Comparison of ENCODE assay signal across 32 cellular contexts in genomic region chr11:16015736-16016135, GRCh38.
"Had no signal": no experiment of that assay in that cellular context is flagged by ENCODE, and none has a peak within 500 bp of the region (broad histone marks: within the 10 kb centered on the region; RNA-seq: fewer than 3 reads in every experiment).

No MANE protein-coding gene starts in this region.

- FAIRE-seq: keratinocyte had no signal

- H3K79me2 ChIP-seq: hepatocyte had no signal

- H2AFZ ChIP-seq: hepatocyte, neural progenitor cell had no signal

- H3K4me1 ChIP-seq: gastroesophageal sphincter, stomach, suprapubic skin had no signal

- H3K4me2 ChIP-seq: hepatocyte, neural progenitor cell had no signal

- H3K27me3 Mint-ChIP-seq: activated CD8-positive, alpha-beta memory T cell treated with anti-CD3 and anti-CD28 coated beads, Interleukin-2, amount 10 ng/mL, durations not matched to agents 7 days and 5 days; activated naive CD8-positive, alpha-beta T cell; naive B cell; T-helper 17 cell had no signal

- ATAC-seq: activated CD8-positive, alpha-beta memory T cell treated with anti-CD3 and anti-CD28 coated beads, Interleukin-2, amount 10 ng/mL, durations not matched to agents 7 days and 5 days; activated CD8-positive, alpha-beta T cell treated with anti-CD3 and anti-CD28 coated beads, Interleukin-2, amount 10 ng/mL, durations not matched to agents 7 days and 5 days; body of pancreas; gastroesophageal sphincter; left cardiac atrium; left ventricle myocardium superior; sciatic nerve; stimulated activated effector memory CD8-positive, alpha-beta T cell treated with anti-CD3 and anti-CD28 coated beads, Interleukin-12 subunit alpha, Interleukin-12 subunit beta, amount 100 ng/mL, for 72 hours; T-helper 17 cell had no signal

- H3K9ac ChIP-seq: neural progenitor cell had no signal

- H3K9me3 Mint-ChIP-seq: neural progenitor cell had no signal

- H3K36me3 ChIP-seq: cardiac muscle cell, gastroesophageal sphincter, neural progenitor cell, stomach, suprapubic skin, tibial artery had no signal

- H3K4me3 ChIP-seq: body of pancreas, cardiac muscle cell, coronary artery, gastroesophageal sphincter, hepatocyte, neural progenitor cell, skin epidermis, stomach, suprapubic skin, tibial artery had no signal

- H3K27ac Mint-ChIP-seq: activated CD8-positive, alpha-beta memory T cell treated with anti-CD3 and anti-CD28 coated beads, Interleukin-2, amount 10 ng/mL, durations not matched to agents 7 days and 5 days; activated CD8-positive, alpha-beta T cell treated with anti-CD3 and anti-CD28 coated beads, Interleukin-2, amount 10 ng/mL, durations not matched to agents 7 days and 5 days; activated naive CD8-positive, alpha-beta T cell; naive B cell; neural progenitor cell; stimulated activated effector memory CD8-positive, alpha-beta T cell treated with anti-CD3 and anti-CD28 coated beads, Interleukin-12 subunit alpha, Interleukin-12 subunit beta, amount 100 ng/mL, for 72 hours; T-helper 17 cell had no signal

- H3K9me3 ChIP-seq: body of pancreas, gastroesophageal sphincter, stomach, suprapubic skin, tibial artery had no signal

- H3K27me3 ChIP-seq: body of pancreas, cardiac muscle cell, gastroesophageal sphincter, hepatocyte, neural progenitor cell, stomach, suprapubic skin, tibial artery had no signal

- H3K4me3 Mint-ChIP-seq: activated CD8-positive, alpha-beta memory T cell treated with anti-CD3 and anti-CD28 coated beads, Interleukin-2, amount 10 ng/mL, durations not matched to agents 7 days and 5 days; activated CD8-positive, alpha-beta T cell treated with anti-CD3 and anti-CD28 coated beads, Interleukin-2, amount 10 ng/mL, durations not matched to agents 7 days and 5 days; activated naive CD8-positive, alpha-beta T cell; naive B cell; neural progenitor cell; stimulated activated effector memory CD8-positive, alpha-beta T cell treated with anti-CD3 and anti-CD28 coated beads, Interleukin-12 subunit alpha, Interleukin-12 subunit beta, amount 100 ng/mL, for 72 hours; T-helper 17 cell had no signal

- H3K27ac ChIP-seq: body of pancreas, cardiac muscle cell, coronary artery, gastroesophageal sphincter, hepatocyte, neural progenitor cell, skin epidermis, stomach, suprapubic skin, tibial artery had no signal

- H3K4me1 Mint-ChIP-seq: activated CD8-positive, alpha-beta memory T cell treated with anti-CD3 and anti-CD28 coated beads, Interleukin-2, amount 10 ng/mL, durations not matched to agents 7 days and 5 days; naive B cell; stimulated activated effector memory CD8-positive, alpha-beta T cell treated with anti-CD3 and anti-CD28 coated beads, Interleukin-12 subunit alpha, Interleukin-12 subunit beta, amount 100 ng/mL, for 72 hours; T-helper 17 cell had no signal

- DNase-seq: activated CD4-positive, alpha-beta T cell treated with anti-CD3 and anti-CD28 coated beads for 1 hour; activated CD4-positive, alpha-beta T cell treated with anti-CD3 and anti-CD28 coated beads, Interleukin-2, amount 50 U/mL, for 1 hour; activated CD8-positive, alpha-beta memory T cell treated with anti-CD3 and anti-CD28 coated beads, Interleukin-2, amount 10 ng/mL, durations not matched to agents 7 days and 5 days; activated CD8-positive, alpha-beta T cell treated with anti-CD3 and anti-CD28 coated beads, Interleukin-2, amount 10 ng/mL, durations not matched to agents 7 days and 5 days; activated effector memory CD4-positive, alpha-beta T cell treated with Interleukin-2 at 50 U/mL for 16 hours; activated naive CD4-positive, alpha-beta T cell treated with Interleukin-2 at 50 U/mL for 16 hours; aorta; body of pancreas; cerebellar nuclear complex; dorsolateral prefrontal cortex; effector memory CD4-positive, alpha-beta T cell; erythroblast; left cardiac atrium; left ventricle myocardium superior; mammary epithelial cell; naive B cell; stimulated activated CD4-positive, alpha-beta T cell treated with anti-CD3 and anti-CD28 coated beads, Interleukin-4, amount 100 ng/mL, for 24 hours; stomach; T-helper 17 cell; T1000; tibial artery had no signal

- H3K36me3 Mint-ChIP-seq: activated CD8-positive, alpha-beta memory T cell treated with anti-CD3 and anti-CD28 coated beads, Interleukin-2, amount 10 ng/mL, durations not matched to agents 7 days and 5 days; activated naive CD8-positive, alpha-beta T cell; naive B cell; stimulated activated effector memory CD8-positive, alpha-beta T cell treated with anti-CD3 and anti-CD28 coated beads, Interleukin-12 subunit alpha, Interleukin-12 subunit beta, amount 100 ng/mL, for 72 hours had no signal
